ENCODE assay signal across 10 cellular contexts in the genomic region with DNA sequence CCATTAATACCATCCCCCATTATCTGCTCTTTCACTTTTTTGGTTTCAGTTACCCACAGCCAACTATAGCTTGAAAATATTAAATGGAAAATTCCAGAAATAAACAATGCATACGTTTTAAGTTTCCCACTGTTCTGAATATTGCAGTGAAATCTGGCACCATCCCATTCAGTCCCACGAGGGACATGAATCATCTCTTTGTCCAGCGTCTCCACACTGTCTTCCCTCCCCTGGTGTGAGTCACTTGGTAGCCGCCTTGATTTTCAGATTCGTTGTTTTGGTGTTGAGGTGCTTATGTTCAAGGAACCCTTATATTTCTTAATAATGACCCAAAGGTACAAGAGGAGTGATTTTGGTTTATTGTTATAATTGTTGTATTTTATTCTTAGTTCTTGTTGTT.
DNase-seq lines count a peak whose midpoint lies in the region; ATAC-seq and TF ChIP-seq lines count a peak whose summit lies in the region.
"Had no signal": no experiment of that assay in that cellular context is flagged by ENCODE, and none has a peak within 500 bp of the region (broad histone marks: within the 10 kb centered on the region; RNA-seq: fewer than 3 reads in every experiment).

No MANE protein-coding gene starts in this region.

- H3K9me3 Mint-ChIP-seq in activated naive CD8-positive, alpha-beta T cell treated with anti-CD3 and anti-CD28 coated beads, Interleukin-2, amount 50 U/mL, for 24 hours: no peaks in the 10 kb centered on the region
- H3K9me3 Mint-ChIP-seq: brain had no signal

- H3K27ac ChIP-seq in PC-3 (ENCODE audit: low read length): peak overlapping the region; percentile 38

- H3K9me3 ChIP-seq in BE2C (no peaks in the 10 kb centered on the region), PC-3 (ENCODE audit: low read length) (no peaks in the 10 kb centered on the region)

- no peaks in the 10 kb centered on the region for H4K20me1 ChIP-seq in PC-3 (ENCODE audit: low read length)

- DNase-seq in BE2C (peak; percentile 15), PC-3 (peak; percentile 80), fibroblast of gingiva (ENCODE audit: low read depth) (peak; percentile 91), non-pigmented ciliary epithelial cell (ENCODE audit: low read depth) (peak; percentile 91)
- no peak for DNase-seq in activated naive CD8-positive, alpha-beta T cell treated with anti-CD3 and anti-CD28 coated beads, Interleukin-2, amount 50 U/mL, for 24 hours
- DNase-seq in stimulated activated CD4-positive, alpha-beta T cell treated with anti-CD3 and anti-CD28 coated beads, Interleukin-2, amount 100 ng/mL, for 48 hours: no peak
- DNase-seq: activated CD4-positive, alpha-beta T cell treated with anti-CD3 and anti-CD28 coated beads for 4 hours had no signal

- no TSS peak for BruUV-seq in PC-3 (replicated peaks; lab: Mats Ljungman, UMichigan)

- H3K4me3 Mint-ChIP-seq in activated naive CD8-positive, alpha-beta T cell treated with anti-CD3 and anti-CD28 coated beads, Interleukin-2, amount 50 U/mL, for 24 hours: no peak overlapping the region

- no peaks in the 10 kb centered on the region for H3K27me3 Mint-ChIP-seq in activated naive CD8-positive, alpha-beta T cell treated with anti-CD3 and anti-CD28 coated beads, Interleukin-2, amount 50 U/mL, for 24 hours
- H3K27me3 Mint-ChIP-seq: brain had no signal

- H3K4me2 ChIP-seq in PC-3 (ENCODE audit: low read length): peak overlapping the region; percentile 57

- CTCF ChIA-PET in PC-3 (lab: Charles Lee): no interaction called here

- TF ChIP-seq CTCF in BE2C (IDR thresholded peaks at IDR 0.05; ENCODE audit: low read depth, low read length) (no peak), PC-3 (conservative IDR thresholded peaks at IDR 0.05; ENCODE audit: low read depth, low read length) (no peak)

- H3K4me1 Mint-ChIP-seq in activated naive CD8-positive, alpha-beta T cell treated with anti-CD3 and anti-CD28 coated beads, Interleukin-2, amount 50 U/mL, for 24 hours: peaks cover 33% of the 10 kb centered on the region

- no peaks in the 10 kb centered on the region for H3K79me2 ChIP-seq in PC-3 (ENCODE audit: low read length)

- no peaks in the 10 kb centered on the region for H3K9me2 ChIP-seq in PC-3 (replicated peaks; ENCODE audit: low read length)

- no peaks in the 10 kb centered on the region for H3K36me3 Mint-ChIP-seq in activated naive CD8-positive, alpha-beta T cell treated with anti-CD3 and anti-CD28 coated beads, Interleukin-2, amount 50 U/mL, for 24 hours (ENCODE audit: low read depth)
- H3K36me3 Mint-ChIP-seq: brain had no signal

- no peak overlapping the region for H3K9ac ChIP-seq in PC-3 (ENCODE audit: low read length)

- no peak overlapping the region for H3K27ac Mint-ChIP-seq in activated naive CD8-positive, alpha-beta T cell treated with anti-CD3 and anti-CD28 coated beads, Interleukin-2, amount 50 U/mL, for 24 hours

- intact Hi-C loops in PC-3 (cut with micrococcal nuclease): no loop called here

- no peaks in the 10 kb centered on the region for H3F3A ChIP-seq in PC-3 (ENCODE audit: low read length, unreplicated experiment)

- H3K36me3 ChIP-seq in BE2C: no peaks in the 10 kb centered on the region
- H3K36me3 ChIP-seq in PC-3 (ENCODE audit: low read depth, low read length): no peaks in the 10 kb centered on the region

- no peak overlapping the region for H3K4me3 ChIP-seq in BE2C (ENCODE audit: low read depth, low read length)
- H3K4me3 ChIP-seq in PC-3 (ENCODE audit: low read length): no peak overlapping the region

- H2AFZ ChIP-seq in PC-3 (ENCODE audit: low read length): peak overlapping the region; percentile 58; the same call in 1 of the 2 replicates

- POLR2A ChIA-PET in PC-3 (lab: Charles Lee; ENCODE audit: unreplicated experiment): no interaction called here

- H3K27me3 ChIP-seq in BE2C (no peaks in the 10 kb centered on the region), PC-3 (ENCODE audit: low read length) (no peaks in the 10 kb centered on the region)

- ATAC-seq in PC-3 (peak; percentile 97), HG02938 (IDR thresholded peaks at IDR 0.05; ENCODE audit: unreplicated experiment) (no peak), HG02763 (IDR thresholded peaks at IDR 0.05; ENCODE audit: unreplicated experiment) (no peak)
- no peak for ATAC-seq in activated naive CD8-positive, alpha-beta T cell treated with anti-CD3 and anti-CD28 coated beads, Interleukin-2, amount 50 U/mL, for 24 hours

- H3K4me1 ChIP-seq in BE2C (no peaks in the 10 kb centered on the region), PC-3 (ENCODE audit: insufficient read depth, low read length) (peaks cover 12% of the 10 kb centered on the region)

Comparison
In these comparisons a context has a peak if more than half of its experiments do, and no peak if none do; other contexts are left out.
1. DNase-seq: peak in BE2C (single experiment), PC-3 (single experiment), fibroblast of gingiva (single experiment) and non-pigmented ciliary epithelial cell (single experiment); none in activated naive CD8-positive, alpha-beta T cell treated with anti-CD3 and anti-CD28 coated beads, Interleukin-2, amount 50 U/mL, for 24 hours (single experiment) and stimulated activated CD4-positive, alpha-beta T cell treated with anti-CD3 and anti-CD28 coated beads, Interleukin-2, amount 100 ng/mL, for 48 hours (0 of 2).